In genomic region chr14:22084393-22085281, GRCh38 we compare ENCODE assay signal across 8 cellular contexts.
DNase-seq lines count a peak whose midpoint lies in the region; ATAC-seq and TF ChIP-seq lines count a peak whose summit lies in the region.

No MANE protein-coding gene starts in this region.

- H3K79me2 ChIP-seq in Karpas-422 (ENCODE audit: low read length) (no peaks in the 10 kb centered on the region), neural progenitor cell (ENCODE audit: low read depth) (no peaks in the 10 kb centered on the region)

- no peak overlapping the region for H3K27ac ChIP-seq in cardiac muscle cell
- H3K27ac ChIP-seq in Karpas-422 (ENCODE audit: low read length) = no peak overlapping the region
- H3K27ac ChIP-seq in esophagus muscularis mucosa (replicated peaks in 1 of 4) = no peak overlapping the region
- no peak overlapping the region for H3K27ac ChIP-seq in neural progenitor cell

- H3K9me3 ChIP-seq in cardiac muscle cell (ENCODE audit: low read depth) = no peaks in the 10 kb centered on the region
- no peaks in the 10 kb centered on the region for H3K9me3 ChIP-seq in Karpas-422 (ENCODE audit: low read length)
- H3K9me3 ChIP-seq in esophagus muscularis mucosa = no peaks in the 10 kb centered on the region
- H3K9me3 ChIP-seq in neural progenitor cell (ENCODE audit: low read depth) = no peaks in the 10 kb centered on the region

- no peaks in the 10 kb centered on the region for H3K36me3 Mint-ChIP-seq in neural progenitor cell

- H3K36me3 ChIP-seq in cardiac muscle cell (no peaks in the 10 kb centered on the region), Karpas-422 (ENCODE audit: insufficient read depth, low read length) (no peaks in the 10 kb centered on the region), esophagus muscularis mucosa (no peaks in the 10 kb centered on the region), neural progenitor cell (no peaks in the 10 kb centered on the region)

- H3K4me1 ChIP-seq in cardiac muscle cell (ENCODE audit: low read depth) = peaks cover 10% of the 10 kb centered on the region
- no peaks in the 10 kb centered on the region for H3K4me1 ChIP-seq in Karpas-422 (ENCODE audit: low read length)
- H3K4me1 ChIP-seq in esophagus muscularis mucosa = peaks cover 0 to 4% (median 0%) of the 10 kb centered on the region in 4 donors
- no peaks in the 10 kb centered on the region for H3K4me1 ChIP-seq in neural progenitor cell

- H3F3A ChIP-seq in neural progenitor cell (ENCODE audit: low read depth) = no peaks in the 10 kb centered on the region

- TF ChIP-seq POLR2A in esophagus muscularis mucosa (IDR thresholded peaks at IDR 0.05; ENCODE audit: low read depth) = no peak

- no peak for TF ChIP-seq EP300 in esophagus muscularis mucosa (IDR thresholded peaks at IDR 0.05)

- TF ChIP-seq CTCF in cardiac muscle cell (IDR thresholded peaks at IDR 0.05; ENCODE audit: low read depth, low read length) (peak; percentile 72), esophagus muscularis mucosa (IDR thresholded peaks at IDR 0.05) (peak; percentile 50 to 71 (median 55)), neural progenitor cell (IDR thresholded peaks at IDR 0.05) (peak; percentile 79)

- H3K27me3 ChIP-seq in cardiac muscle cell = peaks cover 2% of the 10 kb centered on the region
- no peaks in the 10 kb centered on the region for H3K27me3 ChIP-seq in Karpas-422 (ENCODE audit: low read length)
- H3K27me3 ChIP-seq in esophagus muscularis mucosa = no peaks in the 10 kb centered on the region
- H3K27me3 ChIP-seq in neural progenitor cell = no peaks in the 10 kb centered on the region

- peak; percentile 71 to 72 for DNase-seq in cardiac muscle cell (ENCODE audit: low read depth in 1 of 2, low spot score in 1 of 2)
- no peak for DNase-seq in left cardiac atrium
- peak; percentile 90 for DNase-seq in Karpas-422
- peak; percentile 31 for DNase-seq in SW480 (ENCODE audit: low spot score)
- no peak for DNase-seq in esophagus muscularis mucosa (ENCODE audit: extremely low spot score)
- peak; percentile 71 for DNase-seq in neural progenitor cell (ENCODE audit: low spot score)

- H3K4me2 ChIP-seq in Karpas-422 (ENCODE audit: low read depth, low read length, poor library complexity, severe bottlenecking) = no peak overlapping the region
- H3K4me2 ChIP-seq in neural progenitor cell = no peak overlapping the region

- no peaks in the 10 kb centered on the region for H3K27me3 Mint-ChIP-seq in neural progenitor cell (ENCODE audit: insufficient read depth, low read depth)

- H4K20me1 ChIP-seq in Karpas-422 (ENCODE audit: insufficient read depth, low read depth, low read length) = no peaks in the 10 kb centered on the region
- no peaks in the 10 kb centered on the region for H4K20me1 ChIP-seq in neural progenitor cell (ENCODE audit: low read depth)

- H3K4me3 ChIP-seq in cardiac muscle cell (no peak overlapping the region), Karpas-422 (ENCODE audit: low read length) (no peak overlapping the region), esophagus muscularis mucosa (no peak overlapping the region), neural progenitor cell (no peak overlapping the region)

- no peak for ATAC-seq in left cardiac atrium
- no peak for ATAC-seq in HG03280 (IDR thresholded peaks at IDR 0.05; ENCODE audit: unreplicated experiment)
- no peak for ATAC-seq in GM19467 (IDR thresholded peaks at IDR 0.05; ENCODE audit: unreplicated experiment)

- H3K9ac ChIP-seq in Karpas-422 (ENCODE audit: low read length) (no peak overlapping the region), neural progenitor cell (no peak overlapping the region)

- no peaks in the 10 kb centered on the region for H3K4me1 Mint-ChIP-seq in neural progenitor cell

- no peaks in the 10 kb centered on the region for H3K9me3 Mint-ChIP-seq in neural progenitor cell

- no peaks in the 10 kb centered on the region for H3K9me2 ChIP-seq in Karpas-422 (replicated peaks; ENCODE audit: insufficient read depth, low read length)

- H3K4me3 Mint-ChIP-seq in neural progenitor cell = no peak overlapping the region

- H2AFZ ChIP-seq in Karpas-422 (ENCODE audit: low read length) (no peak overlapping the region), neural progenitor cell (replicated peaks) (peak overlapping the region; percentile 40)

- peak overlapping the region; percentile 38 for H3K27ac Mint-ChIP-seq in neural progenitor cell

- intact Hi-C loops in left cardiac atrium (cut with DNase I) (no loop called here), esophagus muscularis mucosa (cut with DNase I) (no loop called here)

- WGBS in esophagus muscularis mucosa = 49% methylated on average over 6 of the region's 6 CpGs

Comparison
In these comparisons a context has a peak if more than half of its experiments do, and no peak if none do; other contexts are left out.
1. DNase-seq: peak in cardiac muscle cell (2 of 2), Karpas-422 (single experiment), SW480 (single experiment) and neural progenitor cell (single experiment); none in left cardiac atrium (single experiment) and esophagus muscularis mucosa (single experiment).
2. Peak in every context shown above with its lines, with median percentiles within 50 percentile points of each other: CTCF ChIP-seq.